ENCODE assay signal across 8 cellular contexts in the genomic region with DNA sequence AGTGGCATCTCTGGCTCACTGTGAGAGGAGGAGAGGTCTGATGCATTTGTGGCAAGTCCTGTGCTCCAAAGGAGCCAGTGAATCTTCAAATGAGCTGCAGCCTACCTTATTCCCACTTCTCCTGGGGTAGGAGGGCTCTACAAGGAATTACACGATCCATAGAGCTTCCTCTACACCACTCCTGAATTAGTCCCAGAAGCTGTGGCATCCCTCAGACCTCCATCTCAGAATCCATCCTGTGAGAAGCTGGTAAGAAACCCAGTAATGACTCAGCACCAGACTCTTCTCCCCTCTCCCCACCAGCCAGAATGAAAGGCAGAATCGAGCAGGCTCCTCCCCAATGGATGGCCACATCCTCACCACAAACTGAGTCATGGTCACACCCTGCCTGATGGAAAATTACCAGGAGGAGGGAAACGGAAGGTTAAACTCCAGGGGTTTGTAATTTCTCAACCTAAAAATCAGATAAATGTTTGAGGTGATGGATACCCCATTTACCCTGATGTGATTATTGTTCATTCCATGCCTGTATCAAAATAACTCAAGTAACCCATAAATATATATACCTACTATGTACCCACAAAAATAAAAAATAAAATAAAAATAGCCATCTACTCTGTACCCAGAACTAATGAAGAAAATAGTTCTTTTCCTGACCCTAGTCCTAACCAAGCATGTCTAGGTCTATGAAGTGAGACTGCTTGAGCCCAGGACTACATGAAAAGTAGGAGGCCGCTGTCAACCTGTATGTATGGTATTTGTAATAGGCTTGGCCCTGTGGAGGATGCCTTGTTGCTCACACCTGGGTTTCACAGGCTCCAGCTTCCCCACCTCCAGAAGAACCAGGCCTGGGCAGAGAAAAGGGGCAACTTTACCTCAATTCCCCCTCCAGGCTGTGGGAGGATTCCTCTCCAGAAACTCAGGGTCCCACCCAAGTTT. TPM values are rescaled to one million over a fixed set of nuclear protein-coding genes. Genes with fewer than 3 reads are reported as not detected.
DNase-seq lines count a peak whose midpoint lies in the region; ATAC-seq and TF ChIP-seq lines count a peak whose summit lies in the region.

No MANE protein-coding gene starts in this region.

- peak overlapping the region; percentile 93 for H2BK12ac ChIP-seq in trophoblast cell (ENCODE audit: low read length)

- peak; percentile 98 for DNase-seq in ELR (ENCODE audit: low read depth)
- peak; percentile 70 for DNase-seq in GM23338 (ENCODE audit: low spot score)
- peak; percentile 52 for DNase-seq in MM.1S
- peak; percentile 59 to 63 for DNase-seq in activated CD4-positive, alpha-beta T cell treated with anti-CD3 and anti-CD28 coated beads, Interleukin-2, amount 50 U/mL, for 4 hours
- DNase-seq in epidermal melanocyte (ENCODE audit: insufficient read length, low spot score) = peak; percentile 79
- peak; percentile 75 to 81 for DNase-seq in trophoblast cell
- DNase-seq in NCI-H748 treated with DMSO at 0.1 percent for 48 hours (lab: John Stamatoyannopoulos, UW) = no peak

- peaks cover 64% of the 10 kb centered on the region for H3K27me3 Mint-ChIP-seq in GM23338 (ENCODE audit: insufficient read depth, low read depth, poor library complexity)

- H3K4me1 ChIP-seq in GM23338 (ENCODE audit: insufficient read depth) (peaks cover 12% of the 10 kb centered on the region), MM.1S (ENCODE audit: low read length) (peaks cover 13% of the 10 kb centered on the region; the same call in 1 of the 2 replicates), trophoblast cell (ENCODE audit: control insufficient read depth in 1 of 2, insufficient read depth in 2 of 2, low read length in 2 of 2) (peaks cover 8 to 10% of the 10 kb centered on the region in 2 experiments)

- H4K20me1 ChIP-seq in GM23338 (replicated peaks; ENCODE audit: insufficient read depth) (no peaks in the 10 kb centered on the region; the same call in 1 of the 2 replicates), MM.1S (ENCODE audit: insufficient read depth, low read length) (no peaks in the 10 kb centered on the region)

- H3K27ac ChIP-seq in GM23338 (ENCODE audit: low read depth) (no peak overlapping the region), MM.1S (ENCODE audit: low read length) (no peak overlapping the region), trophoblast cell (ENCODE audit: low read depth, low read length) (peak overlapping the region; percentile 70)

- H3K4ac ChIP-seq in trophoblast cell (ENCODE audit: low read depth, low read length) = peak overlapping the region; percentile 44

- no peaks in the 10 kb centered on the region for H3K9me3 Mint-ChIP-seq in GM23338

- H2AFZ ChIP-seq in GM23338 (no peak overlapping the region), MM.1S (ENCODE audit: low read length) (no peak overlapping the region), trophoblast cell (ENCODE audit: insufficient read depth, low read length, poor library complexity) (no peak overlapping the region)

- peaks cover 29% of the 10 kb centered on the region for H3K36me3 Mint-ChIP-seq in GM23338 (ENCODE audit: low read depth)

- H3K9ac ChIP-seq in MM.1S (ENCODE audit: low read length) = peak overlapping the region; percentile 6; the same call in 1 of the 2 replicates
- no peak overlapping the region for H3K9ac ChIP-seq in trophoblast cell (ENCODE audit: low read length)

- no peak overlapping the region for H3K23ac ChIP-seq in trophoblast cell (ENCODE audit: low read length)

- H3K27me3 ChIP-seq in GM23338 (ENCODE audit: insufficient read depth) (no peaks in the 10 kb centered on the region), MM.1S (replicated peaks; ENCODE audit: insufficient read depth, low read length) (no peaks in the 10 kb centered on the region), trophoblast cell (ENCODE audit: insufficient read depth, low read length) (no peaks in the 10 kb centered on the region)

- H4K91ac ChIP-seq in trophoblast cell (ENCODE audit: low read depth, low read length) = peak overlapping the region; percentile 93

- H3F3A ChIP-seq in GM23338 (replicated peaks; ENCODE audit: low read depth) (no peaks in the 10 kb centered on the region), MM.1S (ENCODE audit: insufficient read depth, low read length) (no peaks in the 10 kb centered on the region)

- H3K18ac ChIP-seq in trophoblast cell (ENCODE audit: low read length) = peak overlapping the region; percentile 23

- H3K79me2 ChIP-seq in GM23338 (replicated peaks; ENCODE audit: insufficient read depth) = no peaks in the 10 kb centered on the region
- H3K79me2 ChIP-seq in MM.1S (ENCODE audit: low read length) = no peaks in the 10 kb centered on the region
- H3K79me2 ChIP-seq in trophoblast cell (ENCODE audit: control insufficient read depth, insufficient read depth, low read length, poor library complexity) = no peaks in the 10 kb centered on the region

- ATAC-seq in GM23338 (peak; percentile 90), HG03025 (IDR thresholded peaks at IDR 0.05; ENCODE audit: low FRiP score, unreplicated experiment) (no peak)

- no peaks in the 10 kb centered on the region for H3K36me3 ChIP-seq in GM23338 (ENCODE audit: insufficient read depth)
- H3K36me3 ChIP-seq in MM.1S (replicated peaks; ENCODE audit: insufficient read depth, low read length) = no peaks in the 10 kb centered on the region; the same call in 1 of the 2 replicates
- H3K36me3 ChIP-seq in trophoblast cell (ENCODE audit: control insufficient read depth in 1 of 2, insufficient read depth in 2 of 2, low read length in 2 of 2) = peaks cover 7 to 14% of the 10 kb centered on the region in 2 experiments

- H3K79me1 ChIP-seq in trophoblast cell (ENCODE audit: low read length) = peaks cover 11% of the 10 kb centered on the region

- H3K14ac ChIP-seq in trophoblast cell (ENCODE audit: low read length) = peak overlapping the region; percentile 28

- H3K9me3 ChIP-seq in MM.1S (replicated peaks; ENCODE audit: insufficient read depth, low read length) (no peaks in the 10 kb centered on the region), trophoblast cell (ENCODE audit: insufficient read depth, low read depth, low read length) (no peaks in the 10 kb centered on the region)

- no CpG with 5 or more reads among the region's 4 CpGs for WGBS in trophoblast cell (ENCODE audit: extremely low coverage, insufficient coverage, insufficient read length)

- H3K4me2 ChIP-seq in GM23338 (peak overlapping the region; percentile 8), MM.1S (ENCODE audit: low read depth, low read length) (peak overlapping the region; percentile 25), trophoblast cell (ENCODE audit: low read length) (peak overlapping the region; percentile 49)

- H4K12ac ChIP-seq in trophoblast cell (ENCODE audit: low read depth, low read length) = peak overlapping the region; percentile 46

- H3K27ac Mint-ChIP-seq in GM23338 = peak overlapping the region; percentile 55

- H3K4me3 Mint-ChIP-seq in GM23338 = peak overlapping the region; percentile 42

- H3K9me2 ChIP-seq in GM23338 (ENCODE audit: insufficient read depth) (no peaks in the 10 kb centered on the region), MM.1S (replicated peaks; ENCODE audit: insufficient read depth, low read length) (no peaks in the 10 kb centered on the region)

- H3K4me3 ChIP-seq in GM23338 (0 out of 2 replicates have a peak overlapping the region, but pooled peaks have one; percentile 20), MM.1S (ENCODE audit: low read length) (0 out of 2 replicates have a peak overlapping the region, but pooled peaks have one; percentile 9), trophoblast cell (ENCODE audit: low read depth, low read length) (no peak overlapping the region)

- peak overlapping the region; percentile 36 for H2BK5ac ChIP-seq in trophoblast cell (ENCODE audit: low read depth, low read length, poor library complexity)

- H4K8ac ChIP-seq in trophoblast cell (ENCODE audit: low read depth, low read length) = peak overlapping the region; percentile 56

- H2AK5ac ChIP-seq in trophoblast cell (ENCODE audit: low read length) = peak overlapping the region; percentile 53

- H2BK120ac ChIP-seq in trophoblast cell (ENCODE audit: insufficient read depth, low read length, poor library complexity) = peak overlapping the region; percentile 77

- peaks cover 20% of the 10 kb centered on the region for H3K4me1 Mint-ChIP-seq in GM23338

- TF ChIP-seq CTCF in GM23338 (conservative IDR thresholded peaks at IDR 0.05; ENCODE audit: low read depth in 2 of 2) (no peak), MM.1S (IDR thresholded peaks at IDR 0.05; ENCODE audit: low read length) (no peak)

TF ChIP-seq in GM23338, 12 proteins besides CTCF, POLR2A, EP300 and RAD21 (continues in another document):
- no peak for TF ChIP-seq CREB1 (CRISPR knock-in tag; IDR thresholded peaks at IDR 0.05; ENCODE audit: low read depth)
- TF ChIP-seq, protein P1, sequence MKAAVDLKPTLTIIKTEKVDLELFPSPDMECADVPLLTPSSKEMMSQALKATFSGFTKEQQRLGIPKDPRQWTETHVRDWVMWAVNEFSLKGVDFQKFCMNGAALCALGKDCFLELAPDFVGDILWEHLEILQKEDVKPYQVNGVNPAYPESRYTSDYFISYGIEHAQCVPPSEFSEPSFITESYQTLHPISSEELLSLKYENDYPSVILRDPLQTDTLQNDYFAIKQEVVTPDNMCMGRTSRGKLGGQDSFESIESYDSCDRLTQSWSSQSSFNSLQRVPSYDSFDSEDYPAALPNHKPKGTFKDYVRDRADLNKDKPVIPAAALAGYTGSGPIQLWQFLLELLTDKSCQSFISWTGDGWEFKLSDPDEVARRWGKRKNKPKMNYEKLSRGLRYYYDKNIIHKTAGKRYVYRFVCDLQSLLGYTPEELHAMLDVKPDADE (IDR thresholded peaks at IDR 0.05) = no peak
- no peak for TF ChIP-seq ZNF331 (CRISPR knock-in tag; IDR thresholded peaks at IDR 0.05; ENCODE audit: low read depth)
- TF ChIP-seq NANOG (IDR thresholded peaks at IDR 0.05; ENCODE audit: borderline replicate concordance) = no peak

RNA-seq across cellular contexts. Expression of a gene that starts 6.6 kb away (rescaled TPM):
- total RNA-seq in GM23338 (2014; rRNA removed; shearing (Covaris generic)) = 1,067 and 1,137 TPM in 2 replicates
- 432 and 445 TPM in 2 replicates for polyA plus RNA-seq in GM23338 (2016; fragmentation: Nextera tagmentation; extraction: Ambion mirVana)
- polyA plus RNA-seq in trophoblast cell (2013) = 887 and 913 TPM in 2 replicates

RNA-seq across cellular contexts. Expression of a gene that starts 34.8 kb away (rescaled TPM):
- 17.8 and 28.1 TPM in 2 replicates for total RNA-seq in GM23338 (2014; rRNA removed; shearing (Covaris generic))
- 18.3 and 27.6 TPM in 2 replicates for polyA plus RNA-seq in GM23338 (2016; fragmentation: Nextera tagmentation; extraction: Ambion mirVana)
- polyA plus RNA-seq in trophoblast cell (2013) = 38.4 and 42.8 TPM in 2 replicates

RNA-seq across cellular contexts. Expression of a gene that starts 40.0 kb away (rescaled TPM):
- total RNA-seq in GM23338 (2014; rRNA removed; shearing (Covaris generic)) = 2.8 and 3.3 TPM in 2 replicates
- polyA plus RNA-seq in GM23338 (2016; fragmentation: Nextera tagmentation; extraction: Ambion mirVana) = 0.70 and 0.71 TPM in 2 replicates
- polyA plus RNA-seq in trophoblast cell (2013) = 11.9 and 13.4 TPM in 2 replicates
